In genomic region chr1:181112071-181112929, GRCh38 we compare ENCODE assay signal across 1 cellular context.
TF ChIP-seq lines count a peak whose summit lies in the region.

No MANE protein-coding gene starts in this region.

TF ChIP-seq in HCT116, 20 proteins besides CTCF, POLR2A, EP300 and RAD21 (continued from another document):
- TF ChIP-seq ZBTB33 (IDR thresholded peaks at IDR 0.05; ENCODE audit: extremely low read depth, insufficient replicate concordance, low read length) (peak; percentile 81), CBX3 (IDR thresholded peaks at IDR 0.05; ENCODE audit: low read depth) (peak; percentile 100), ZNF274 (IDR thresholded peaks at IDR 0.05; ENCODE audit: low read depth, low read length) (no peak), EZH2 (IDR thresholded peaks at IDR 0.05) (no peak), YY1 (IDR thresholded peaks at IDR 0.05; ENCODE audit: extremely low read depth, insufficient replicate concordance, low read depth, low read length) (peak; percentile 70)
